In the genomic region with DNA sequence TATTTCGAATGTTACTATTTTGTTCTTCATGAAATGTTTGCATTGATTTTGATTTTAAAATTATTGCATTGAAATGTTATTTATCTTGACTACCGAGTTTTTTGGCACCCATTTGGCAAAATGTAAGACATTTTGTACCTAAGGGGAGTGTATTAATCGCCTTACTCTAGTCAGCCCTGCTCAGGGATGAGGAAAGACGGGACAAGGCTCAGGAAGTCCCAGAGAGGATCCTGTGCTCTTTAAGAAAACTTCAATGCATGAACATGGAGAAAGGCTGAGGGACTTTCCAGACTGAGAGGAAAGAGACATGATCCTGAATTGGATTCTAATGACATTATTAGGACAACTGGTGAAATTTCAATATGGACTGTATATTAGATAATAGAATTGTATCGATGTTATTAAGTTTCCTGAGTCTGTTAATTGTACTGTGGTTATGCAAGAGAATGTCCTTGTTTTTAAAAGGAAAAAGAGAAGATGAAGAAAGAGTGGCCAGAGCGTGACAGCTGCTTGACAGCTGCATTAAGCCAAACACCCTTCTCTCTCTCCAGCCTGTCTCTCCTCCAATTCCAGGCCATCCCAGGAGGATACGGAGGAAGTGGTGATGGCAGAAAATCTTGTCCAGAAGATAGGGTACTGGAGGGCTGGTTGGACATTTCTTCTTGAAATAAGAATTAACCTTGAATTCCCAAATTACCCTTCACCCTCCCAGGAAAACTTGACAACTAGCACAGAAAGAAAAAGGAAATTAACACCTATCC, we compare ENCODE assay signal across 15 cellular contexts.
A peak's percentile ranks its signal among the peaks of the same experiment; 100 is the strongest.
DNase-seq lines count a peak whose midpoint lies in the region; ATAC-seq, FAIRE-seq and TF ChIP-seq lines count a peak whose summit lies in the region.
"Had no signal": no experiment of that assay in that cellular context is flagged by ENCODE, and none has a peak within 500 bp of the region (broad histone marks: within the 10 kb centered on the region; RNA-seq: fewer than 3 reads in every experiment).

No MANE protein-coding gene starts in this region.

- H2AFZ ChIP-seq in keratinocyte (ENCODE audit: control insufficient read depth, low read length), result no peak overlapping the region
- H2AFZ ChIP-seq in HepG2 (ENCODE audit: low read length), result no peak overlapping the region

- H3K79me2 ChIP-seq in keratinocyte (ENCODE audit: control insufficient read depth, insufficient read depth, low read length), result no peaks in the 10 kb centered on the region
- H3K79me2 ChIP-seq in HepG2 (ENCODE audit: insufficient read depth, low read length), result no peaks in the 10 kb centered on the region

- TF ChIP-seq EP300 in HepG2 (IDR thresholded peaks at IDR 0.05; ENCODE audit: low read depth in 2 of 2, low read length in 2 of 2), result no peak
- no peak for TF ChIP-seq EP300 in HepG2 (CRISPR knock-in tag; IDR thresholded peaks at IDR 0.05; ENCODE audit: borderline replicate concordance)

- H4K20me1 ChIP-seq in keratinocyte (ENCODE audit: control insufficient read depth, extremely low read depth, insufficient read depth, low read length), result no peaks in the 10 kb centered on the region
- no peaks in the 10 kb centered on the region for H4K20me1 ChIP-seq in HepG2 (ENCODE audit: insufficient read depth, low read length)

- no peaks in the 10 kb centered on the region for H3K27me3 ChIP-seq in colonic mucosa
- H3K27me3 ChIP-seq in keratinocyte (ENCODE audit: control insufficient read depth, extremely low read depth, insufficient read depth, low read length), result no peaks in the 10 kb centered on the region
- H3K27me3 ChIP-seq in spleen (replicated peaks in 1 of 7), result peaks cover 0 to 22% (median 0%) of the 10 kb centered on the region in 7 donors
- H3K27me3 ChIP-seq in HepG2 (ENCODE audit: control insufficient read depth in 1 of 2, insufficient read depth in 2 of 2, low read length in 2 of 2), result no peaks in the 10 kb centered on the region

- in situ Hi-C loops in HepG2 (cut with HindIII; ENCODE audit: extremely low pct_ligation_motif_present, low pct_unique_long_range_greater_than_20kb), result no loop called here

- no TSS peak for BruUV-seq in HepG2 (replicated peaks; lab: Mats Ljungman, UMichigan)

- no peaks in the 10 kb centered on the region for H3K9me1 ChIP-seq in keratinocyte (ENCODE audit: control insufficient read depth, extremely low read depth, insufficient read depth, low read length)

- no peaks in the 10 kb centered on the region for H3K36me3 ChIP-seq in colonic mucosa
- H3K36me3 ChIP-seq in keratinocyte (ENCODE audit: control insufficient read depth in 2 of 2, extremely low read depth in 1 of 2, insufficient read depth in 2 of 2, low read length in 2 of 2), result no peaks in the 10 kb centered on the region
- H3K36me3 ChIP-seq in spleen, result no peaks in the 10 kb centered on the region
- H3K36me3 ChIP-seq in HepG2 (replicated peaks in 1 of 2; ENCODE audit: control insufficient read depth in 1 of 2, insufficient read depth in 2 of 2, low read length in 2 of 2), result no peaks in the 10 kb centered on the region

- TF ChIP-seq POLR2A in spleen (IDR thresholded peaks at IDR 0.05), result no peak
- TF ChIP-seq POLR2A in HepG2 (IDR thresholded peaks at IDR 0.05; ENCODE audit: insufficient read depth in 1 of 2, low read depth in 2 of 2, low read length in 2 of 2), result no peak

- DNase-seq in HCEC 1CT (peak; percentile 51), colonic mucosa (no peak), keratinocyte (ENCODE audit: low read depth, low spot score) (no peak), spleen (no peak), HepG2 (ENCODE audit: low spot score) (no peak)
- DNase-seq in activated T-cell treated with anti-CD3 and anti-CD28 coated beads, Interleukin-2, amount 50 U/mL, for 48 hours, result no peak
- no peak for DNase-seq in stimulated activated CD4-positive, alpha-beta T cell treated with anti-CD3 and anti-CD28 coated beads, Interleukin-2, amount 100 ng/mL, for 24 hours
- DNase-seq: activated CD4-positive, alpha-beta T cell treated with anti-CD3 and anti-CD28 coated beads for 48 hours; activated gamma-delta T cell treated with Interleukin-2 at 50 U/mL for 16 hours; CD4-positive, alpha-beta memory T cell; cortex of kidney; hippocampal formation; NCI-H1694; T-cell had no signal

- FAIRE-seq in keratinocyte (lab: Jason Lieb, UNC), result peak; percentile 9
- FAIRE-seq in HepG2 (lab: Jason Lieb, UNC), result no peak

- intact Hi-C loops in colonic mucosa (cut with DNase I) (no loop called here), spleen (cut with DNase I; ENCODE audit: low total_unique reads) (no loop called here), HepG2 (cut with micrococcal nuclease; ENCODE audit: unreplicated experiment) (no loop called here)

- no peak for TF ChIP-seq RAD21 in HepG2 (CRISPR knock-in tag; IDR thresholded peaks at IDR 0.05)

- no peak overlapping the region for H3K9ac ChIP-seq in colonic mucosa (ENCODE audit: low read depth in 2 of 2, low read length in 2 of 2)
- H3K9ac ChIP-seq in keratinocyte (ENCODE audit: control insufficient read depth, extremely low read depth, insufficient read depth, low read length), result no peak overlapping the region
- no peak overlapping the region for H3K9ac ChIP-seq in HepG2 (ENCODE audit: insufficient read depth, low read depth, low read length)

- H3K4me3 ChIP-seq in colonic mucosa (no peak overlapping the region), keratinocyte (ENCODE audit: control insufficient read depth in 2 of 3, extremely low read depth in 1 of 3, insufficient read depth in 2 of 3, low read depth in 1 of 3, low read length in 3 of 3) (no peak overlapping the region), spleen (no peak overlapping the region), HepG2 (replicated peaks in 1 of 3; ENCODE audit: insufficient read depth in 1 of 3, low read depth in 2 of 3, low read length in 3 of 3) (no peak overlapping the region)

- TF ChIP-seq CTCF in colonic mucosa (IDR thresholded peaks at IDR 0.05) (no peak), keratinocyte (optimal IDR thresholded peaks at IDR 0.05 in 1 of 3, IDR thresholded peaks at IDR 0.05 in 1 of 3, conservative IDR thresholded peaks at IDR 0.05 in 1 of 3; ENCODE audit: extremely low read depth in 1 of 3, insufficient read depth in 2 of 3, low read length in 3 of 3) (no peak), spleen (IDR thresholded peaks at IDR 0.05 in 8 of 11, conservative IDR thresholded peaks at IDR 0.05 in 3 of 11) (no peak), HepG2 (CRISPR knock-in tag; IDR thresholded peaks at IDR 0.05) (no peak)

- dilution Hi-C loops in keratinocyte (cut with MboI; ENCODE audit: extremely low pct_ligation_motif_present, low sequenced_read_pairs), result no loop called here

- H3K27ac ChIP-seq in colonic mucosa (peak overlapping the region; percentile 54), keratinocyte (ENCODE audit: control insufficient read depth, insufficient read depth, low read length) (peak overlapping the region; percentile 39), spleen (peak overlapping the region in 7 of 8 donors; percentile 2 to 54 (median 36)), HepG2 (ENCODE audit: extremely low read length, insufficient read depth, low read length) (no peak overlapping the region)

- no peaks in the 10 kb centered on the region for H3K9me3 ChIP-seq in colonic mucosa
- H3K9me3 ChIP-seq in keratinocyte (ENCODE audit: control insufficient read depth, low read depth, low read length), result no peaks in the 10 kb centered on the region
- H3K9me3 ChIP-seq in spleen, result no peaks in the 10 kb centered on the region
- H3K9me3 ChIP-seq in HepG2 (ENCODE audit: low read length), result no peaks in the 10 kb centered on the region

- CTCF ChIA-PET in HepG2 (lab: Yijun Ruan, JAX; ENCODE audit: low intra/inter-chr PET ratio, low total read pairs), result no interaction called here

- WGBS in spleen, 5 donors, result 57 to 75% (median 59%) methylated on average over 7 of the region's 7 CpGs
- WGBS in HepG2 (ENCODE audit: low lambda C conversion rate), result 92% methylated on average over 7 of the region's 7 CpGs

- POLR2A ChIA-PET in HepG2 (lab: Yijun Ruan, JAX), result interaction anchor here (1.4 kb wide), 1 partner anchor 40 kb away, joined by 3 read pairs; no protein-coding TSS in a partner anchor

- H3K4me1 ChIP-seq in colonic mucosa, result peaks cover 12% of the 10 kb centered on the region
- peaks cover 25% of the 10 kb centered on the region for H3K4me1 ChIP-seq in keratinocyte (ENCODE audit: control insufficient read depth, extremely low read depth, insufficient read depth, low read length)
- peaks cover 0 to 30% (median 11%) of the 10 kb centered on the region in 6 donors for H3K4me1 ChIP-seq in spleen
- H3K4me1 ChIP-seq in HepG2 (ENCODE audit: insufficient read depth, low read length), result peaks cover 54% of the 10 kb centered on the region

- ATAC-seq in HG03108 (IDR thresholded peaks at IDR 0.05; ENCODE audit: unreplicated experiment), result no peak
- no peak for ATAC-seq in HepG2
- ATAC-seq: T-cell had no signal

- H3K4me2 ChIP-seq in keratinocyte (ENCODE audit: control insufficient read depth, extremely low read depth, insufficient read depth, low read depth, low read length) (peak overlapping the region; percentile 52), HepG2 (ENCODE audit: low read depth, low read length) (no peak overlapping the region)

TF ChIP-seq in HepG2, 621 proteins besides CTCF, POLR2A, EP300 and RAD21:
- no peak for TF ChIP-seq RBM22 (optimal IDR thresholded peaks at IDR 0.05; ENCODE audit: low read length)
